ENCODE assay signal across 13 cellular contexts in the genomic region with DNA sequence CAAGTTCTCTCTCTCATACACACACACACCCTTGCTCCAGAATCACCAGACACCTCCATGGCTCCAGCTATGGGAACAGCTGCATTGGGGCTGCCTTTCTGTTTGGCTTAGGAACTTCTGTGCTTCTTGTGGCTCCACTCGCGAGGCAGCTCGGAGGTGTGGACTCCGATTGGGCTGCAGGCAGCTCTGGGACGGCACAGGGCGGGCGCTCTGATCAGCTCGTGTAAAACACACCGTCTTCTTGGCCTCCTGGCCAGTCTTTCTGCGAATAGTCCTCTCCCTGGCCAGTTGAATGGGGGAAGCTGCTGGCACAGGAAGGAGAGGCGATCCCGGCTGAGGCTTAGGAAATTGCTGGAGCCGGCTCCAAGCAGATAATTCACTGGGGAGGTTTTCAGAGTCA. TPM values are rescaled to one million over a fixed set of nuclear protein-coding genes. Genes with fewer than 3 reads are reported as not detected.
DNase-seq lines count a peak whose midpoint lies in the region; ATAC-seq and TF ChIP-seq lines count a peak whose summit lies in the region.
"Had no signal": no experiment of that assay in that cellular context is flagged by ENCODE, and none has a peak within 500 bp of the region (broad histone marks: within the 10 kb centered on the region; RNA-seq: fewer than 3 reads in every experiment).

No MANE protein-coding gene starts in this region.

- H3K27ac ChIP-seq in right atrium auricular region (peak overlapping the region in 1 of 2 donors; percentile 6), esophagus squamous epithelium (peak overlapping the region; percentile 4 to 56 (median 44)), aorta (ENCODE audit: low read depth in 1 of 2, low read length in 2 of 2) (peak overlapping the region in 1 of 2 donors; percentile 58)

- peak overlapping the region; percentile 23 to 95 for H3K27ac Mint-ChIP-seq in natural killer cell treated with Interleukin-12 subunit alpha and Interleukin-12 subunit beta and Interleukin-15 and Interleukin-18, amount 100 ng/mL, for 72 hours

- intact Hi-C loops in Right ventricle myocardium inferior (cut with DNase I) (no loop called here), esophagus squamous epithelium (cut with DNase I) (no loop called here), aorta (cut with DNase I) (no loop called here)

- H3K4me1 Mint-ChIP-seq in natural killer cell treated with Interleukin-12 subunit alpha and Interleukin-12 subunit beta and Interleukin-15 and Interleukin-18, amount 100 ng/mL, for 72 hours (ENCODE audit: low read depth in 2 of 2) = peaks cover 37 to 54% of the 10 kb centered on the region in 2 donors

- H3K9me3 Mint-ChIP-seq in natural killer cell treated with Interleukin-12 subunit alpha and Interleukin-12 subunit beta and Interleukin-15 and Interleukin-18, amount 100 ng/mL, for 72 hours = no peaks in the 10 kb centered on the region
- H3K9me3 Mint-ChIP-seq: nephron had no signal

- H3K4me3 ChIP-seq in right atrium auricular region = no peak overlapping the region
- H3K4me3 ChIP-seq in esophagus squamous epithelium = no peak overlapping the region
- H3K4me3 ChIP-seq in aorta (ENCODE audit: low read length in 2 of 2) = no peak overlapping the region

- TF ChIP-seq CTCF in right atrium auricular region (IDR thresholded peaks at IDR 0.05) = no peak
- no peak for TF ChIP-seq CTCF in esophagus squamous epithelium (IDR thresholded peaks at IDR 0.05)

- H3K36me3 Mint-ChIP-seq in natural killer cell treated with Interleukin-12 subunit alpha and Interleukin-12 subunit beta and Interleukin-15 and Interleukin-18, amount 100 ng/mL, for 72 hours = peaks cover 10% of the 10 kb centered on the region

- no peaks in the 10 kb centered on the region for H3K9me3 ChIP-seq in right atrium auricular region
- H3K9me3 ChIP-seq in esophagus squamous epithelium = no peaks in the 10 kb centered on the region
- no peaks in the 10 kb centered on the region for H3K9me3 ChIP-seq in aorta (ENCODE audit: control insufficient read depth, low read length)

- H3K4me1 ChIP-seq in right atrium auricular region (peaks cover 0 to 34% of the 10 kb centered on the region in 2 donors), esophagus squamous epithelium (peaks cover 36 to 72% (median 43%) of the 10 kb centered on the region in 3 donors), aorta (ENCODE audit: control insufficient read depth in 1 of 2, insufficient read depth in 2 of 2, low read length in 2 of 2) (peaks cover 0 to 2% of the 10 kb centered on the region in 2 donors)

- peak; percentile 18 for ATAC-seq in Right ventricle myocardium inferior
- ATAC-seq in natural killer cell treated with Interleukin-12 subunit alpha and Interleukin-12 subunit beta and Interleukin-15 and Interleukin-18, amount 100 ng/mL, for 72 hours = no peak
- peak; percentile 22 for ATAC-seq in aorta (ENCODE audit: low FRiP score)
- no peak for ATAC-seq in HG02870 (IDR thresholded peaks at IDR 0.05; ENCODE audit: unreplicated experiment)
- ATAC-seq in HG03442 (IDR thresholded peaks at IDR 0.05; ENCODE audit: unreplicated experiment) = no peak

- H3K27me3 ChIP-seq in right atrium auricular region = no peaks in the 10 kb centered on the region
- no peaks in the 10 kb centered on the region for H3K27me3 ChIP-seq in esophagus squamous epithelium
- no peaks in the 10 kb centered on the region for H3K27me3 ChIP-seq in aorta (ENCODE audit: control insufficient read depth in 1 of 2, insufficient read depth in 2 of 2, low read length in 1 of 2)

- no peak for TF ChIP-seq POLR2A in esophagus squamous epithelium (IDR thresholded peaks at IDR 0.05)

- DNase-seq in Right ventricle myocardium inferior (ENCODE audit: missing footprints) = no peak
- no peak for DNase-seq in right atrium auricular region (ENCODE audit: low spot score)
- DNase-seq in esophagus squamous epithelium (lab: John Stamatoyannopoulos, UW) = no peak
- no peak for DNase-seq in natural killer cell treated with Interleukin-12 subunit alpha and Interleukin-12 subunit beta and Interleukin-15 and Interleukin-18, amount 100 ng/mL, for 72 hours (ENCODE audit: low spot score)
- peak in 1 of 2 donors; percentile 73 for DNase-seq in aorta
- no peak for DNase-seq in NCI-H226
- DNase-seq: activated CD4-positive, alpha-beta T cell treated with anti-CD3 and anti-CD28 coated beads, Interleukin-2, amount 50 U/mL, for 4 hours; MM.1S; SHP77 treated with DMSO at 0.1 percent for 48 hours; T-helper 9 cell had no signal

- H3K27me3 Mint-ChIP-seq in natural killer cell treated with Interleukin-12 subunit alpha and Interleukin-12 subunit beta and Interleukin-15 and Interleukin-18, amount 100 ng/mL, for 72 hours = no peaks in the 10 kb centered on the region

- no peak overlapping the region for H3K4me3 Mint-ChIP-seq in natural killer cell treated with Interleukin-12 subunit alpha and Interleukin-12 subunit beta and Interleukin-15 and Interleukin-18, amount 100 ng/mL, for 72 hours
- H3K4me3 Mint-ChIP-seq: nephron had no signal

- 67 to 77% methylated on average over 6 to 13 of the region's 13 CpGs for WGBS in esophagus squamous epithelium, 2 donors
- WGBS in aorta, 2 donors = 20 to 25% methylated on average over 13 of the region's 13 CpGs

- H3K36me3 ChIP-seq in right atrium auricular region (peaks cover 76% of the 10 kb centered on the region), esophagus squamous epithelium (peaks cover 51 to 99% (median 60%) of the 10 kb centered on the region in 3 donors), aorta (ENCODE audit: control insufficient read depth in 1 of 2, insufficient read depth in 2 of 2, low read length in 1 of 2) (peaks cover 2 to 20% of the 10 kb centered on the region in 2 donors)

RNA-seq across cellular contexts. Expression of gene FOSL2, which starts 22.4 kb away (rescaled TPM):
- total RNA-seq in Right ventricle myocardium inferior = 48.5 TPM
- total RNA-seq in right atrium auricular region = 100 to 1,000 TPM in 1 of 2 donors, 10 to 100 TPM in 1; 54.0 to 116 TPM
- 100 to 1,000 TPM; 100 to 234 (median 144) TPM for total RNA-seq in esophagus squamous epithelium
- total RNA-seq in natural killer cell treated with Interleukin-12 subunit alpha and Interleukin-12 subunit beta and Interleukin-15 and Interleukin-18, amount 100 ng/mL, for 72 hours = 10 to 100 TPM; 44.5 to 52.5 TPM
- 100 to 1,000 TPM; 184 to 260 TPM for total RNA-seq in aorta
- 10 to 100 TPM; 20.0 to 33.2 TPM for polyA plus RNA-seq in aorta

Comparison
In these comparisons a context has a peak if more than half of its experiments do, and no peak if none do; other contexts are left out.
1. ATAC-seq: peak in Right ventricle myocardium inferior (single experiment) and aorta (single experiment); none in natural killer cell treated with Interleukin-12 subunit alpha and Interleukin-12 subunit beta and Interleukin-15 and Interleukin-18, amount 100 ng/mL, for 72 hours (0 of 2), HG02870 (single experiment) and HG03442 (single experiment).